Comparison of ENCODE assay signal across 24 cellular contexts in the genomic region with DNA sequence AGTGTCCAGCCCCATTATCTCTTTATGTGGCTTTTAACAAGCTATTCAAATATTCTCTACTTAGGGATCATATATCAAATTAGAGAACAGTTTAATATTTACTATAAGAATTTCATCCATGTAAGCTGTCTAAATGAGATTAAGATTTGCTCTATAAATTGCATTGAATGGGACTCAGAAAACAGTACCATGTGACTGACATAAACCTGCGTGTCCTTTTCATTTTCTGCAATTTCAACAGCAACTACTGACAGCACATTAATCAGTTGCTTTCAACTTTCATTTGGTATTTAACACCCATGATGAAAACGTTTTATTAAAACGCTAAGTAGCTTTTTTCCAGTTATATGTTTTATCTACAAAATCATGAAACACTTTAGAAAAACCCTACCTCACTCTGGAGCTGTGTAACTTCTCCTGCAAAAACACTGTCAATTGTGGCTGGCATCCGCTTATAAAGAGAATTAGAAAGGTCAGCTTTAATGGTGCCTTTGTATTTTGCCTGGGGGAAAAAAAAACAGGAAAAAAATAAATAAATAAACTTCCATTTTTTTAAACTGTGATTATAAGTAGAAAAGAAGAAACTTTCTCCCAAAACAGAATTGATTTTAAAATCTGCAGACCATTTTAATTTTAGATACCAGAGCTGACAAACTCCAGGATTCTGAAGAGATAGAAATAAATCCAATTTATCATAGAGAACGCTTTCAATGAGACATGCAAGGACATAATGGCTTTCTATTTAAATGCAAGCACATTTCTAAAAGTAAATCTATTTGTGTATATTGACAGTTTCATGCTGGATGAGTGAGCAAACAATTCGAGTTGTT. TPM values are rescaled to one million over a fixed set of nuclear protein-coding genes. Genes with fewer than 3 reads are reported as not detected.
A peak's percentile ranks its signal among the peaks of the same experiment; 100 is the strongest.
DNase-seq lines count a peak whose midpoint lies in the region; ATAC-seq and TF ChIP-seq lines count a peak whose summit lies in the region.
"Had no signal": no experiment of that assay in that cellular context is flagged by ENCODE, and none has a peak within 500 bp of the region (broad histone marks: within the 10 kb centered on the region; RNA-seq: fewer than 3 reads in every experiment).

No MANE protein-coding gene starts in this region.

- no peaks in the 10 kb centered on the region for H3K9me3 ChIP-seq in cardiac muscle cell (ENCODE audit: low read depth)
- H3K9me3 ChIP-seq: SJCRH30 had no signal

- TF ChIP-seq CTCF in cardiac muscle cell (IDR thresholded peaks at IDR 0.05; ENCODE audit: low read depth, low read length) (no peak), C4-2B (conservative IDR thresholded peaks at IDR 0.05) (no peak), VCaP (conservative IDR thresholded peaks at IDR 0.05) (no peak)

- H3K27ac ChIP-seq in cardiac muscle cell (peak overlapping the region; percentile 75), C4-2B (peak overlapping the region; percentile 57), VCaP (peak overlapping the region; percentile 64)
- H3K27ac ChIP-seq: HL-60, SJCRH30 had no signal

- peaks cover 51% of the 10 kb centered on the region for H3K36me3 ChIP-seq in cardiac muscle cell
- H3K36me3 ChIP-seq: SJCRH30 had no signal

- ATAC-seq in left ventricle myocardium superior (no peak), HG03342 (IDR thresholded peaks at IDR 0.05; ENCODE audit: unreplicated experiment) (no peak)
- ATAC-seq: GM12878 had no signal

- H3K4me1 ChIP-seq in cardiac muscle cell (ENCODE audit: low read depth): peaks cover 76% of the 10 kb centered on the region

- H3K27me3 ChIP-seq in cardiac muscle cell: no peaks in the 10 kb centered on the region
- H3K27me3 ChIP-seq: SJCRH30 had no signal

- intact Hi-C loops in left ventricle myocardium superior (cut with micrococcal nuclease): no loop called here

- DNase-seq in cardiac muscle cell (ENCODE audit: low read depth in 1 of 2, low spot score in 1 of 2): no peak
- DNase-seq in left ventricle myocardium superior: no peak
- DNase-seq in NCI-H69 (lab: John Stamatoyannopoulos, UW): peak; percentile 46
- no peak for DNase-seq in LoVo (ENCODE audit: low spot score)
- DNase-seq in HT-29 (ENCODE audit: low spot score): no peak
- DNase-seq: CD4-positive, alpha-beta T cell; COR-L47; DND-41; H7; KBM-7; NCI-H1092; NCI-H1436; NCI-H2029 treated with DMSO at 0.1 percent for 48 hours; NCI-H226; NCI-H526; NK-92 treated with Interleukin-12 subunit alpha and Interleukin-12 subunit beta, amount 100 ng/mL, for 24 hours; SJCRH30; SW 1271 had no signal

- H3K4me3 ChIP-seq in cardiac muscle cell: peak overlapping the region; percentile 93
- H3K4me3 ChIP-seq: GM12878, SJCRH30 had no signal

RNA-seq across cellular contexts. Expression of a gene that starts 9.2 kb away (rescaled TPM):
- total RNA-seq in cardiac muscle cell (270 and 489 TPM in 2 replicates), left ventricle myocardium superior (781 TPM)
- 247 and 317 TPM in 2 replicates for polyA plus RNA-seq in cardiac muscle cell
- 0.68 and 2.2 TPM in 2 replicates for total RNA-seq in HT-29 (2014; rRNA removed; shearing (Covaris generic))
- polyA plus RNA-seq: BJ had no signal

Comparison
In these comparisons a context has a peak if more than half of its experiments do, and no peak if none do; other contexts are left out.
1. RNA of a gene that starts 9.2 kb away (total RNA-seq): 781 TPM in left ventricle myocardium superior (single experiment) and 270 to 489 TPM in cardiac muscle cell; 0.68 to 2.2 TPM in HT-29; every median in the first group is over 10 times any median in the second.
2. Peak in every context shown above with its lines, with median percentiles within 50 percentile points of each other: H3K27ac ChIP-seq.